1 cellular context compared by ENCODE assay signal in the genomic region with DNA sequence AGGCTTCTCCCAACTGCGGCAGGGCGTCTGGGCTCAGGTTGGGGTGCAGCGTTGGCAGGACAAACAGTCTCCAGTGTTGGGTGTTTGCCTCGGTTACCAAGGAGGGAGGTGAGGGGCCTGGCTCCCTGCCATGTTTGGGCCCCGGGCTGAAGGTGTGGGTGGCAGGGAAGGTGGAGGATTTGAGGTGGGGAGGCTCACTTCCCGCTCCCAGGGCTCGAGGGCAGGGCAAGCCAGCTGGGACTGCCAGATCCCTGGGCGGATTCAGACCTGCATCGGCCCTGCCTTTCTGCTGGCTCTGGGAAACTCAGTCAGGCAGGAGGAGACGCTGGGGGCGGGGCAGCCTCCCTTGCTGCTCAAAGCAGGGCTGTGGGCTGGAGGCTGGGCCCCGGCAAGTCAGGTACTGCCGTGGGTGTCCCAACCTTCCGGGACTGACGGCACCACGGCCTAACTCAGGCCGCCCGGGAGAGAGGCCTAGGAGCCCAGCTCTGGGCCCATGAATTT.
A peak's percentile ranks its signal among the peaks of the same experiment; 100 is the strongest.
TF ChIP-seq lines count a peak whose summit lies in the region.

No MANE protein-coding gene starts in this region.

TF ChIP-seq in H1, 55 proteins besides CTCF, POLR2A, EP300 and RAD21:
- TF ChIP-seq, protein P1, sequence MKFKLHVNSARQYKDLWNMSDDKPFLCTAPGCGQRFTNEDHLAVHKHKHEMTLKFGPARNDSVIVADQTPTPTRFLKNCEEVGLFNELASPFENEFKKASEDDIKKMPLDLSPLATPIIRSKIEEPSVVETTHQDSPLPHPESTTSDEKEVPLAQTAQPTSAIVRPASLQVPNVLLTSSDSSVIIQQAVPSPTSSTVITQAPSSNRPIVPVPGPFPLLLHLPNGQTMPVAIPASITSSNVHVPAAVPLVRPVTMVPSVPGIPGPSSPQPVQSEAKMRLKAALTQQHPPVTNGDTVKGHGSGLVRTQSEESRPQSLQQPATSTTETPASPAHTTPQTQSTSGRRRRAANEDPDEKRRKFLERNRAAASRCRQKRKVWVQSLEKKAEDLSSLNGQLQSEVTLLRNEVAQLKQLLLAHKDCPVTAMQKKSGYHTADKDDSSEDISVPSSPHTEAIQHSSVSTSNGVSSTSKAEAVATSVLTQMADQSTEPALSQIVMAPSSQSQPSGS (IDR thresholded peaks at IDR 0.05; ENCODE audit: low read length): no peak
- TF ChIP-seq RBBP5 (IDR thresholded peaks at IDR 0.05; ENCODE audit: borderline replicate concordance, low read depth, low read length) (0 out of 2 replicates have a peak, but pooled peaks have one; percentile 53), ATF3 (IDR thresholded peaks at IDR 0.05; ENCODE audit: insufficient read depth, low read depth, low read length) (no peak), SUZ12 (IDR thresholded peaks at IDR 0.05; ENCODE audit: low read length) (no peak), SIRT6 (IDR thresholded peaks at IDR 0.05; ENCODE audit: low read length) (no peak), HDAC2 (IDR thresholded peaks at IDR 0.05; ENCODE audit: borderline replicate concordance in 1 of 2, low read depth in 2 of 2, low read length in 2 of 2) (no peak), JUND (IDR thresholded peaks at IDR 0.05; ENCODE audit: low read length) (no peak), KDM4A (IDR thresholded peaks at IDR 0.05; ENCODE audit: low read depth, low read length, severe bottlenecking) (no peak), EZH2 (IDR thresholded peaks at IDR 0.05; ENCODE audit: low read depth, low read length, severe bottlenecking) (no peak), ASH2L (IDR thresholded peaks at IDR 0.05; ENCODE audit: low read length) (peak; percentile 28)
